In the genomic region with DNA sequence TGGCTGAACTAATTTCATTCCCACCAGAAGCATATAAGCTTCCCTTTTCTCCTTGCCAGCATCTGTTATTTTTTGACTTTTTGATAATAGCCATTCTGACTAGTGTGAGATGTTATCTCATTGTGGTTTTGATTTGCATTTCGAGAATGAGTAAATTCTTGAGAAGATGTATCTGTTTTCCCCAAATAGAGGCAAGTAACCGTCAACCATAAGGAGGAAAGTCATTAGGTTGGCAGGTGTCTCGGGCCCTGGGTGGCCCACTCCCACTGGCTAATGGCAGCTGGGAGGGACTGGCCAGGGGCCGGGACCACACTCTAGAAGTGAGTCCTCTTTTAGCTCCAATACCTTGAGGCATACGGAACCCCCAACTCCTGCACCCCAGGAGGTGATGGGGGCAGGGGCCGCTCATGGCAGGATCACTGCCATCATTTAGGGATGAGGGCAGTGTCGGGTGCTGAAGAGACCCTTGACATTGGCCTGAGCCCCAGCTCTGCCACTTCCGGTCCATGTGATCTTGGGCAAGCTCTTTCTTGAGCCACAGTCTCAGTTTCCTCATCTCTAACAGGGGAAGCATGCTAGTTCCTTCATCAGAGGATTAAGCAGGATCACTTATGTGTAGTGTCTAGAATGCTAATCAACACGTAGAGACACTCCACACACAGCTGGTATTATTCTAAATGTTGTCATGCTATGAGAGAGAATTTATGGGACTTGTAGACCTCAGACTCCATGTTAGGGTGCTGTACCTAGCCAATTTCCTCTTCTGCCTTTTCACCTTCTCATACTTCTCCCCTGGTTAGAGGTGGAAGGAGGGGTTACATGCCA, we compare ENCODE assay signal across 9 cellular contexts. TPM values are rescaled to one million over a fixed set of nuclear protein-coding genes. Genes with fewer than 3 reads are reported as not detected.
DNase-seq lines count a peak whose midpoint lies in the region; ATAC-seq and TF ChIP-seq lines count a peak whose summit lies in the region.
"Had no signal": no experiment of that assay in that cellular context is flagged by ENCODE, and none has a peak within 500 bp of the region (broad histone marks: within the 10 kb centered on the region; RNA-seq: fewer than 3 reads in every experiment).

No MANE protein-coding gene starts in this region.

- intact Hi-C loops in sigmoid colon (cut with DNase I) = no loop called here

- H3K27ac Mint-ChIP-seq in HFFc6 (no peak overlapping the region), immature natural killer cell (peak overlapping the region; percentile 90 to 96 (median 93))

- no peaks in the 10 kb centered on the region for H3K9me3 Mint-ChIP-seq in HFFc6
- no peaks in the 10 kb centered on the region for H3K9me3 Mint-ChIP-seq in immature natural killer cell

- TF ChIP-seq POLR2A in sigmoid colon (IDR thresholded peaks at IDR 0.05) = no peak

- WGBS in sigmoid colon, 2 donors = 70 to 90% methylated on average over 9 of the region's 9 CpGs

- H3K4me1 Mint-ChIP-seq in HFFc6 (ENCODE audit: low read depth) = peaks cover 67% of the 10 kb centered on the region
- peaks cover 71 to 75% of the 10 kb centered on the region in 2 donors for H3K4me1 Mint-ChIP-seq in immature natural killer cell

- no peaks in the 10 kb centered on the region; the same call in 1 of the 2 replicates for H3K36me3 Mint-ChIP-seq in HFFc6 (ENCODE audit: low read depth)
- H3K36me3 Mint-ChIP-seq in immature natural killer cell = peaks cover 9 to 18% (median 13%) of the 10 kb centered on the region in 3 donors

- peak overlapping the region in 1 of 4 donors; percentile 22 for H3K27ac ChIP-seq in sigmoid colon

- H3K9me3 ChIP-seq in sigmoid colon = no peaks in the 10 kb centered on the region

- no peak overlapping the region for H3K4me3 ChIP-seq in sigmoid colon
- H3K4me3 ChIP-seq: skin epidermis had no signal

- ATAC-seq in GM18511 (IDR thresholded peaks at IDR 0.05; ENCODE audit: unreplicated experiment) = peak; percentile 76

- peak; percentile 34 for DNase-seq in HFFc6
- DNase-seq in NAMALWA (ENCODE audit: low spot score) = peak; percentile 89
- peak in 2 of 3 donors; percentile 18 to 24 for DNase-seq in immature natural killer cell
- DNase-seq in G401 (ENCODE audit: low spot score) = no peak
- DNase-seq in DMS 273 treated with DMSO at 0.1 percent for 48 hours (lab: John Stamatoyannopoulos, UW) = no peak
- DNase-seq in sigmoid colon = no peak
- no peak for DNase-seq in cerebellar cortex (ENCODE audit: low spot score)

- H3K4me3 Mint-ChIP-seq in HFFc6 = no peak overlapping the region
- H3K4me3 Mint-ChIP-seq in immature natural killer cell = peak overlapping the region; percentile 42 to 85 (median 66)

- H3K27me3 Mint-ChIP-seq in HFFc6 (ENCODE audit: insufficient read depth) (peaks cover 7% of the 10 kb centered on the region), immature natural killer cell (ENCODE audit: low read depth in 3 of 3) (peaks cover 5 to 15% (median 7%) of the 10 kb centered on the region in 3 donors)

- in situ Hi-C loops in G401 (cut with HindIII; ENCODE audit: low sequenced_read_pairs) = no loop called here

- peaks cover 0 to 24% (median 20%) of the 10 kb centered on the region in 4 donors for H3K4me1 ChIP-seq in sigmoid colon

- H3K36me3 ChIP-seq in sigmoid colon = no peaks in the 10 kb centered on the region

- no peak for TF ChIP-seq EP300 in sigmoid colon (IDR thresholded peaks at IDR 0.05)

- no peaks in the 10 kb centered on the region for H3K27me3 ChIP-seq in sigmoid colon

- TF ChIP-seq CTCF in HFFc6 (IDR thresholded peaks at IDR 0.05) = no peak
- no peak for TF ChIP-seq CTCF in sigmoid colon (IDR thresholded peaks at IDR 0.05)

RNA-seq across cellular contexts. Expression of a gene that starts 44.3 kb away (rescaled TPM):
- under 1 TPM; 0.31 to 0.97 (median 0.42) TPM for total RNA-seq in HFFc6 (2021; fragmentation: NEBNext Ultra II Directional; extraction: Animal tissue kit (Norgen Biotek cat#: 25700))
- 10 to 100 TPM; 16.9 to 30.3 (median 17.5) TPM for polyA plus RNA-seq in immature natural killer cell
- total RNA-seq in G401 (2014; rRNA removed; shearing (Covaris generic)) = 15.4 and 22.8 TPM in 2 replicates
- total RNA-seq in sigmoid colon = 10 to 100 TPM; 12.4 to 30.5 (median 19.3) TPM
- polyA plus RNA-seq in sigmoid colon = 10 to 100 TPM in 2 of 3 donors, 1 to 10 TPM in 1; 5.0 to 16.9 (median 10.8) TPM

Comparison
In these comparisons a context has a peak if more than half of its experiments do, and no peak if none do; other contexts are left out.
1. DNase-seq: peak in HFFc6 (single experiment), NAMALWA (single experiment) and immature natural killer cell (2 of 3); none in G401 (single experiment), DMS 273 treated with DMSO at 0.1 percent for 48 hours (single experiment), sigmoid colon (single experiment) and cerebellar cortex (single experiment).